In the genomic region with DNA sequence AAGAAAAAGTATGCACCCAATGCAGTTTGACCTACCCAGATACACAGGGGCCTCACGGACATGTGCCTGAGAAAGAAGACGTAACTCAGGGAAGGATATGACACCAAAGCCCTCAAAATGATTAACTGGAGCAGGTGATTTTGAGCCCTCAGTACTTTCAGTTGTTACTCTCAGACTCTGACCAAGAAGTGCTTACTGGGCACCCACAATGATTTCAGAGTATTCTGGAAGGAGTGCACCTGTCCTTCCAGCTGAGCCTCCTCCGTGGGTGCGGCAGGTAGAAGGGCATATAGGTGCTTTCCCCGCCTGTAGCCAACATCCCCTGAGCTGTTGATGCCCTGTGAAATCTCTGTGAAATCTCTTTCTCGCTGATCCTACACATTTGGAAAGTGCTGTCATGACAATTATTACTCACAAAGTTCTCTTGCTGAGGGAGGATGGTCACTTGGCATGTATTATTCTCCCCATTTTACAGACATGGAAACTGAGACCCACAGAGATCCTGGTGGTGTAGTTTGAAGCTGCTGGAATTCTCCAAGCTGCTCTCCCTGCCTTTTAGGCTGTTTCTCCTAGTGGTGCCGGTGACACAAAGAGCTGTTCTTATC, we compare ENCODE assay signal across 8 cellular contexts.
DNase-seq lines count a peak whose midpoint lies in the region; ATAC-seq and TF ChIP-seq lines count a peak whose summit lies in the region.

No MANE protein-coding gene starts in this region.

- peak; percentile 68 for DNase-seq in activated naive CD4-positive, alpha-beta T cell treated with Interleukin-2 at 50 U/mL for 16 hours
- DNase-seq in activated naive CD4-positive, alpha-beta T cell (lab: John Stamatoyannopoulos, UW), result no peak
- DNase-seq in activated naive CD4-positive, alpha-beta T cell treated with anti-CD3 and anti-CD28 coated beads for 36 hours, result peak; percentile 90
- DNase-seq in type B pancreatic cell (ENCODE audit: extremely low spot score, unreplicated experiment) (peak; percentile 22), NCI-H1694 treated with DMSO at 0.1 percent for 48 hours (lab: John Stamatoyannopoulos, UW) (no peak), SW 1271 (lab: John Stamatoyannopoulos, UW) (no peak), sigmoid colon (no peak)

- H3K27me3 ChIP-seq in sigmoid colon, result no peaks in the 10 kb centered on the region

- peaks cover 66% of the 10 kb centered on the region for H3K4me1 Mint-ChIP-seq in activated naive CD4-positive, alpha-beta T cell treated with anti-CD3 and anti-CD28 coated beads for 36 hours (ENCODE audit: low read depth)
- peaks cover 10% of the 10 kb centered on the region for H3K4me1 Mint-ChIP-seq in type B pancreatic cell (ENCODE audit: unreplicated experiment)

- H3K9me3 Mint-ChIP-seq in activated naive CD4-positive, alpha-beta T cell treated with anti-CD3 and anti-CD28 coated beads for 36 hours, result no peaks in the 10 kb centered on the region
- H3K9me3 Mint-ChIP-seq in type B pancreatic cell, result peaks cover 4% of the 10 kb centered on the region

- peak; percentile 63 for ATAC-seq in HG03097 (IDR thresholded peaks at IDR 0.05; ENCODE audit: low FRiP score, unreplicated experiment)

- intact Hi-C loops in activated naive CD4-positive, alpha-beta T cell treated with anti-CD3 and anti-CD28 coated beads for 36 hours (cut with micrococcal nuclease), result loop anchor here (1.0 to 5.0 kb wide), 9 partner anchors 17 to 388 kb away; no protein-coding TSS in a partner anchor
- intact Hi-C loops in sigmoid colon (cut with DNase I), result no loop called here

- H3K27ac Mint-ChIP-seq in activated naive CD4-positive, alpha-beta T cell treated with anti-CD3 and anti-CD28 coated beads for 36 hours, result peak overlapping the region; percentile 96
- no peak overlapping the region for H3K27ac Mint-ChIP-seq in type B pancreatic cell

- WGBS in sigmoid colon, 2 donors, result 28 to 57% methylated on average over 7 of the region's 7 CpGs

- TF ChIP-seq EP300 in sigmoid colon (IDR thresholded peaks at IDR 0.05), result no peak

- H3K36me3 Mint-ChIP-seq in activated naive CD4-positive, alpha-beta T cell treated with anti-CD3 and anti-CD28 coated beads for 36 hours (ENCODE audit: low read depth), result no peaks in the 10 kb centered on the region
- H3K36me3 Mint-ChIP-seq in type B pancreatic cell, result no peaks in the 10 kb centered on the region

- CTCF ChIA-PET in activated naive CD4-positive, alpha-beta T cell treated with anti-CD3 and anti-CD28 coated beads for 36 hours (lab: Charles Lee), result interaction anchor here (0.6 to 3.0 kb wide), 9 partner anchors 12 to 159 kb away, joined by 3 to 12 read pairs (median 4); no protein-coding TSS in a partner anchor

- H3K27ac ChIP-seq in sigmoid colon, result no peak overlapping the region

- H3K4me3 Mint-ChIP-seq in activated naive CD4-positive, alpha-beta T cell treated with anti-CD3 and anti-CD28 coated beads for 36 hours, result peak overlapping the region; percentile 58
- H3K4me3 Mint-ChIP-seq in type B pancreatic cell, result no peak overlapping the region

- H3K4me3 ChIP-seq in sigmoid colon, result no peak overlapping the region

- TF ChIP-seq POLR2A in sigmoid colon (IDR thresholded peaks at IDR 0.05), result no peak

- peaks cover 0 to 20% (median 16%) of the 10 kb centered on the region in 4 donors for H3K4me1 ChIP-seq in sigmoid colon

- no peaks in the 10 kb centered on the region for H3K9me3 ChIP-seq in sigmoid colon

- H3K36me3 ChIP-seq in sigmoid colon, result no peaks in the 10 kb centered on the region

- TF ChIP-seq CTCF in type B pancreatic cell (conservative IDR thresholded peaks at IDR 0.05) (no peak), sigmoid colon (IDR thresholded peaks at IDR 0.05) (no peak)

- no peaks in the 10 kb centered on the region for H3K27me3 Mint-ChIP-seq in activated naive CD4-positive, alpha-beta T cell treated with anti-CD3 and anti-CD28 coated beads for 36 hours (ENCODE audit: low read depth)
- H3K27me3 Mint-ChIP-seq in type B pancreatic cell, result peaks cover 51% of the 10 kb centered on the region

Comparison
In these comparisons a context has a peak if more than half of its experiments do, and no peak if none do; other contexts are left out.
1. DNase-seq: peak in activated naive CD4-positive, alpha-beta T cell treated with Interleukin-2 at 50 U/mL for 16 hours (single experiment), activated naive CD4-positive, alpha-beta T cell treated with anti-CD3 and anti-CD28 coated beads for 36 hours (single experiment) and type B pancreatic cell (single experiment); none in activated naive CD4-positive, alpha-beta T cell (0 of 4), NCI-H1694 treated with DMSO at 0.1 percent for 48 hours (single experiment), SW 1271 (0 of 2) and sigmoid colon (single experiment).